ENCODE assay signal across 8 cellular contexts in genomic region chr7:45921699-45922519, GRCh38. TPM values are rescaled to one million over a fixed set of nuclear protein-coding genes. Genes with fewer than 3 reads are reported as not detected.
A peak's percentile ranks its signal among the peaks of the same experiment; 100 is the strongest.
DNase-seq lines count a peak whose midpoint lies in the region; FAIRE-seq and TF ChIP-seq lines count a peak whose summit lies in the region.

No MANE protein-coding gene starts in this region.

- H3K56ac ChIP-seq in H1 (replicated peaks; ENCODE audit: insufficient read length, low read depth, low read length), result no peak overlapping the region

- TF ChIP-seq POLR2A in H1 (IDR thresholded peaks at IDR 0.05; ENCODE audit: control extremely low read depth in 1 of 2, low read depth in 2 of 2, low read length in 2 of 2) (no peak), uterus (IDR thresholded peaks at IDR 0.05) (no peak)

- H3K9me3 ChIP-seq in SJCRH30 (replicated peaks) (no peaks in the 10 kb centered on the region), H1 (ENCODE audit: insufficient read depth in 2 of 2, low read depth in 1 of 2, low read length in 1 of 2) (no peaks in the 10 kb centered on the region), mesodermal cell (ENCODE audit: control insufficient read depth, low read length) (no peaks in the 10 kb centered on the region), uterus (no peaks in the 10 kb centered on the region)

- H2BK12ac ChIP-seq in H1 (ENCODE audit: low read depth, low read length), result peak overlapping the region; percentile 18; the same call in 1 of the 2 replicates

- H2BK120ac ChIP-seq in H1 (replicated peaks; ENCODE audit: low read depth, low read length), result no peak overlapping the region

- no peak overlapping the region for H3K27ac ChIP-seq in SJCRH30
- no peak overlapping the region for H3K27ac ChIP-seq in H1 (ENCODE audit: low read depth, low read length)
- H3K27ac ChIP-seq in mesodermal cell (ENCODE audit: low read depth, low read length, severe bottlenecking), result no peak overlapping the region
- H3K27ac ChIP-seq in uterus, result peak overlapping the region; percentile 69 to 89

- DNase-seq in Ammon's horn (ENCODE audit: low spot score) (peak; percentile 53), GM13976 (ENCODE audit: low spot score) (no peak), SJCRH30 (peak; percentile 40 to 67), H1 (ENCODE audit: low read depth in 1 of 2, low spot score in 2 of 2) (peak; percentile 63 to 87), uterus (peak; percentile 77 to 81)
- DNase-seq in stimulated activated CD4-positive, alpha-beta T cell treated with anti-CD3 and anti-CD28 coated beads, Interleukin-4, amount 100 ng/mL, for 1 hour, result no peak
- no peak for DNase-seq in activated naive CD4-positive, alpha-beta T cell treated with anti-CD3 and anti-CD28 coated beads, Interleukin-2, amount 50 U/mL, for 16 hours

- no peak overlapping the region for H3K4ac ChIP-seq in H1 (replicated peaks; ENCODE audit: insufficient read length, low read depth, low read length)

- H3K14ac ChIP-seq in H1 (ENCODE audit: insufficient read length), result no peak overlapping the region

- H4K91ac ChIP-seq in H1 (replicated peaks; ENCODE audit: insufficient read length, low read length), result no peak overlapping the region

- H4K20me1 ChIP-seq in H1 (replicated peaks in 1 of 2; ENCODE audit: control insufficient read depth in 1 of 2, insufficient read depth in 2 of 2, low read length in 2 of 2), result peaks cover 2% of the 10 kb centered on the region in 2 experiments

- H3K9ac ChIP-seq in H1 (replicated peaks in 1 of 4; ENCODE audit: extremely low read depth in 1 of 4, low read depth in 3 of 4, low read length in 3 of 4), result no peak overlapping the region

- CTCF ChIA-PET in H1 (lab: Charles Lee; ENCODE audit: partially characterized antibody), result interaction anchor here (0.6 to 15.3 kb wide), 77 partner anchors 9 to 1266 kb away, joined by 3 to 242 read pairs (median 5); partner anchors contain the start of gene IGFBP1

- no peak overlapping the region for H2BK15ac ChIP-seq in H1 (ENCODE audit: low read length)

- H3K79me1 ChIP-seq in H1 (ENCODE audit: low read depth, low read length), result no peaks in the 10 kb centered on the region

- no peak overlapping the region for H4K8ac ChIP-seq in H1 (ENCODE audit: extremely low read depth, insufficient read depth, low read length)

- TF ChIP-seq CTCF in GM13976 (IDR thresholded peaks at IDR 0.05; ENCODE audit: borderline replicate concordance, control extremely low read depth, extremely low read depth, insufficient read depth, missing control alignments) (peak; percentile 61), H1 (IDR thresholded peaks at IDR 0.05; ENCODE audit: control extremely low read depth in 1 of 3, insufficient read depth in 1 of 3, low read depth in 1 of 3, low read length in 3 of 3) (peak; percentile 80 to 95 (median 94)), uterus (IDR thresholded peaks at IDR 0.05) (peak; percentile 85 to 96 (median 95))

- in situ Hi-C loops in GM13976 (cut with MboI; ENCODE audit: low sequenced_read_pairs, unreplicated experiment), result loop anchor here (5.0 to 25.0 kb wide), 3 partner anchors 425 to 1265 kb away; no protein-coding TSS in a partner anchor

- H3K4me1 ChIP-seq in SJCRH30 (peaks cover 2% of the 10 kb centered on the region; the same call in 1 of the 2 replicates), H1 (replicated peaks in 1 of 4; ENCODE audit: control insufficient read depth in 3 of 4, insufficient read depth in 4 of 4, low read length in 3 of 4) (peaks cover 6 to 30% (median 12%) of the 10 kb centered on the region in 4 experiments; a peak in 6 of 7 replicates), mesodermal cell (ENCODE audit: control insufficient read depth, insufficient read depth, low read length, poor library complexity, severe bottlenecking) (peaks cover 29% of the 10 kb centered on the region), uterus (peaks cover 0 to 3% of the 10 kb centered on the region in 2 donors)

- H3K23me2 ChIP-seq in H1 (ENCODE audit: low read depth, low read length), result peaks cover 14% of the 10 kb centered on the region

- POLR2A ChIA-PET in H1 (lab: Charles Lee; ENCODE audit: partially characterized antibody), result interaction anchor here (1.2 to 1.5 kb wide), 4 partner anchors 33 to 1179 kb away, joined by 3 to 5 read pairs (median 4); partner anchors contain the start of gene IGFBP1

- H2BK5ac ChIP-seq in H1 (ENCODE audit: low read depth, low read length), result no peak overlapping the region; the same call in 1 of the 2 replicates

- no peaks in the 10 kb centered on the region for H3K36me3 ChIP-seq in SJCRH30
- no peaks in the 10 kb centered on the region for H3K36me3 ChIP-seq in H1 (ENCODE audit: control insufficient read depth in 2 of 4, insufficient read depth in 4 of 4, low read length in 3 of 4)
- peaks cover 3% of the 10 kb centered on the region for H3K36me3 ChIP-seq in mesodermal cell (ENCODE audit: control insufficient read depth, insufficient read depth, low read length)
- H3K36me3 ChIP-seq in uterus, result no peaks in the 10 kb centered on the region

- TF ChIP-seq RAD21 in H1 (IDR thresholded peaks at IDR 0.05 in 1 of 2, conservative IDR thresholded peaks at IDR 0.05 in 1 of 2; ENCODE audit: low read depth in 2 of 2, low read length in 2 of 2), result peak; percentile 97

- 0 out of 2 replicates have a peak overlapping the region, but pooled peaks have one; percentile 55 for H2BK20ac ChIP-seq in H1 (ENCODE audit: low read length)

- no peaks in the 10 kb centered on the region for H3K27me3 ChIP-seq in SJCRH30
- H3K27me3 ChIP-seq in H1 (replicated peaks in 1 of 4; ENCODE audit: control insufficient read depth in 3 of 4, extremely low read depth in 1 of 4, insufficient read depth in 3 of 4, low read length in 3 of 4), result peaks cover 14 to 48% (median 37%) of the 10 kb centered on the region in 4 experiments
- H3K27me3 ChIP-seq in uterus, result no peaks in the 10 kb centered on the region

- H3K18ac ChIP-seq in H1 (ENCODE audit: extremely low read depth, low read length), result peak overlapping the region; percentile 54; the same call in 1 of the 2 replicates

- H3K23ac ChIP-seq in H1 (ENCODE audit: insufficient read length), result no peak overlapping the region

- no peaks in the 10 kb centered on the region for H3K79me2 ChIP-seq in H1 (ENCODE audit: control insufficient read depth in 1 of 2, insufficient read depth in 2 of 2, low read length in 2 of 2)

- no peak overlapping the region for H2AK5ac ChIP-seq in H1 (ENCODE audit: low read depth, low read length)

- H4K5ac ChIP-seq in H1 (ENCODE audit: insufficient read length, low read depth, low read length), result no peak overlapping the region

- WGBS in H1 (ENCODE audit: extremely low coverage in 1 of 2, insufficient coverage in 1 of 2, insufficient read length in 1 of 2, insufficient replicate concordance in 2 of 2, low coverage in 1 of 2, low lambda C conversion rate in 2 of 2, missing lambda C conversion rate in 1 of 2), 2 experiments, result 3% methylated on average over 36 of the region's 36 CpGs; no CpG with 5 or more reads in 1 of the 2 experiments
- 1 to 2% methylated on average over 26 to 31 of the region's 36 CpGs for WGBS in mesodermal cell (ENCODE audit: insufficient coverage in 2 of 2), 2 experiments

- peak overlapping the region; percentile 19; the same call in 1 of the 2 replicates for H2AFZ ChIP-seq in H1 (ENCODE audit: low read length)

- TF ChIP-seq EP300 in H1 (IDR thresholded peaks at IDR 0.05; ENCODE audit: borderline replicate concordance in 1 of 2, low read depth in 2 of 2, low read length in 2 of 2), result no peak

- intact Hi-C loops in uterus (cut with DNase I; ENCODE audit: low total_unique reads), result loop anchor here (5.0 to 10.0 kb wide), 2 partner anchors 1165 to 1253 kb away; no protein-coding TSS in a partner anchor

- FAIRE-seq in H1 (lab: Jason Lieb, UNC), result peak; percentile 55

- H3K4me3 ChIP-seq in SJCRH30 (peak overlapping the region; percentile 8), H1 (ENCODE audit: extremely low read depth in 1 of 4, insufficient read depth in 2 of 4, low read depth in 3 of 4, low read length in 4 of 4) (peak overlapping the region; percentile 33 to 67 (median 47)), mesodermal cell (ENCODE audit: extremely low read depth, insufficient read depth, low read length, poor library complexity, severe bottlenecking) (peak overlapping the region; percentile 48), uterus (peak overlapping the region; percentile 41 to 76)

- H3K4me2 ChIP-seq in H1 (ENCODE audit: insufficient read depth in 1 of 2, low read depth in 2 of 2, low read length in 2 of 2), result peak overlapping the region; percentile 78 to 87

RNA-seq across cellular contexts. Expression of gene IGFBP3, which starts 0.8 kb away (rescaled TPM):
- 0.56 TPM in 1 of 2 replicates, not detected in the other for total RNA-seq in SJCRH30 (2014; rRNA removed; shearing (Covaris generic))
- 5.5 and 7.1 TPM in 2 replicates for total RNA-seq in H1 (2021; fragmentation: NEBNext Ultra II Directional; extraction: Animal tissue kit (Norgen Biotek cat#: 25700))
- polyA plus RNA-seq in H1 (2011; rRNA removed), result 12.1 TPM in 2 replicates
- 11.9 TPM for polyA plus RNA-seq in H1 (2011; cell fraction: cytosol; rRNA removed)
- 9.8 TPM for polyA plus RNA-seq in H1 (2011; cell fraction: nucleus; rRNA removed)
- polyA plus RNA-seq in H1 (2012, experiment 1 of 2), result 8.9 to 10.8 TPM (median 9.8 TPM) in 4 replicates
- 11.2 TPM for polyA plus RNA-seq in H1 (2012, experiment 2 of 2)
- 7.7 TPM for polyA plus RNA-seq in H1 (2013, experiment 1 of 2)
- polyA plus RNA-seq in H1 (2013, experiment 2 of 2), result 9.2 TPM
- polyA minus RNA-seq in H1 (2011; rRNA and poly(A)+ RNA removed), result 4.7 and 6.3 TPM in 2 replicates
- polyA minus RNA-seq in H1 (2011; cell fraction: cytosol; rRNA and poly(A)+ RNA removed), result 10.3 TPM
- 16.8 TPM for polyA minus RNA-seq in H1 (2011; cell fraction: nucleus; rRNA and poly(A)+ RNA removed)
- 108 TPM for polyA plus RNA-seq in mesodermal cell (2013, experiment 1 of 2)
- 121 TPM for polyA plus RNA-seq in mesodermal cell (2013, experiment 2 of 2)
- total RNA-seq in uterus, result 100 to 1,000 TPM; 202 to 345 (median 319) TPM

RNA-seq across cellular contexts. Expression of gene IGFBP1, which starts 33.6 kb away (rescaled TPM):
- total RNA-seq in SJCRH30 (2014; rRNA removed; shearing (Covaris generic)), result not detected in 2 replicates
- not detected in 2 replicates for total RNA-seq in H1 (2021; fragmentation: NEBNext Ultra II Directional; extraction: Animal tissue kit (Norgen Biotek cat#: 25700))
- not detected in 2 replicates for polyA plus RNA-seq in H1 (2011; rRNA removed)
- 0.23 TPM for polyA plus RNA-seq in H1 (2011; cell fraction: cytosol; rRNA removed)
- polyA plus RNA-seq in H1 (2011; cell fraction: nucleus; rRNA removed), result not detected
- not detected in 4 replicates for polyA plus RNA-seq in H1 (2012, experiment 1 of 2)
- 0.26 TPM for polyA plus RNA-seq in H1 (2012, experiment 2 of 2)
- 0.10 TPM for polyA plus RNA-seq in H1 (2013, experiment 1 of 2)
- 0.04 TPM for polyA plus RNA-seq in H1 (2013, experiment 2 of 2)
- polyA minus RNA-seq in H1 (2011; rRNA and poly(A)+ RNA removed), result not detected in 2 replicates
- not detected for polyA minus RNA-seq in H1 (2011; cell fraction: cytosol; rRNA and poly(A)+ RNA removed)
- polyA minus RNA-seq in H1 (2011; cell fraction: nucleus; rRNA and poly(A)+ RNA removed), result not detected
- 0.22 TPM for polyA plus RNA-seq in mesodermal cell (2013, experiment 1 of 2)
- not detected for polyA plus RNA-seq in mesodermal cell (2013, experiment 2 of 2)
- 1 to 10 TPM in 1 of 4 donors, not detected in 3; 1.9 TPM for total RNA-seq in uterus

RNA-seq across cellular contexts. Expression of gene CCDC201, which starts 49.0 kb away (rescaled TPM):
- total RNA-seq in SJCRH30 (2014; rRNA removed; shearing (Covaris generic)), result not detected in 2 replicates
- total RNA-seq in H1 (2021; fragmentation: NEBNext Ultra II Directional; extraction: Animal tissue kit (Norgen Biotek cat#: 25700)), result not detected in 2 replicates
- polyA plus RNA-seq in H1 (2011; rRNA removed), result not detected in 2 replicates
- polyA plus RNA-seq in H1 (2011; cell fraction: cytosol; rRNA removed), result not detected
- polyA plus RNA-seq in H1 (2011; cell fraction: nucleus; rRNA removed), result not detected
- not detected in 4 replicates for polyA plus RNA-seq in H1 (2012, experiment 1 of 2)
- polyA plus RNA-seq in H1 (2012, experiment 2 of 2), result not detected
- not detected for polyA plus RNA-seq in H1 (2013, experiment 1 of 2)
- polyA plus RNA-seq in H1 (2013, experiment 2 of 2), result not detected
- polyA minus RNA-seq in H1 (2011; rRNA and poly(A)+ RNA removed), result not detected in 2 replicates
- polyA minus RNA-seq in H1 (2011; cell fraction: cytosol; rRNA and poly(A)+ RNA removed), result not detected
- not detected for polyA minus RNA-seq in H1 (2011; cell fraction: nucleus; rRNA and poly(A)+ RNA removed)
- not detected for polyA plus RNA-seq in mesodermal cell (2013, experiment 1 of 2)
- not detected for polyA plus RNA-seq in mesodermal cell (2013, experiment 2 of 2)
- total RNA-seq in uterus, result under 1 TPM in 1 of 4 donors, not detected in 3; 0.21 TPM

Comparison
In these comparisons a context has a peak if more than half of its experiments do, and no peak if none do; other contexts are left out.
1. DNase-seq: peak in Ammon's horn (single experiment), SJCRH30 (2 of 2), H1 (2 of 2) and uterus (2 of 2); none in GM13976 (single experiment), stimulated activated CD4-positive, alpha-beta T cell treated with anti-CD3 and anti-CD28 coated beads, Interleukin-4, amount 100 ng/mL, for 1 hour (single experiment) and activated naive CD4-positive, alpha-beta T cell treated with anti-CD3 and anti-CD28 coated beads, Interleukin-2, amount 50 U/mL, for 16 hours (single experiment).
2. H3K27ac ChIP-seq: peak in uterus (2 of 2); none in SJCRH30 (single experiment), H1 (single experiment) and mesodermal cell (single experiment).
3. H3K4me3 ChIP-seq: peak in every context shown above with its lines; median percentile 58 in uterus; 48 in mesodermal cell; 47 in H1; 8 in SJCRH30.
4. RNA of gene IGFBP3, which starts 0.8 kb away (total RNA-seq): 202 to 345 TPM in uterus; 5.5 to 7.1 TPM in H1 and 0.56 TPM in SJCRH30; every median in the first group is over 10 times any median in the second.
5. Peak in every context shown above with its lines, with median percentiles within 50 percentile points of each other: CTCF ChIP-seq.